ENCODE assay signal across 8 cellular contexts in the genomic region with DNA sequence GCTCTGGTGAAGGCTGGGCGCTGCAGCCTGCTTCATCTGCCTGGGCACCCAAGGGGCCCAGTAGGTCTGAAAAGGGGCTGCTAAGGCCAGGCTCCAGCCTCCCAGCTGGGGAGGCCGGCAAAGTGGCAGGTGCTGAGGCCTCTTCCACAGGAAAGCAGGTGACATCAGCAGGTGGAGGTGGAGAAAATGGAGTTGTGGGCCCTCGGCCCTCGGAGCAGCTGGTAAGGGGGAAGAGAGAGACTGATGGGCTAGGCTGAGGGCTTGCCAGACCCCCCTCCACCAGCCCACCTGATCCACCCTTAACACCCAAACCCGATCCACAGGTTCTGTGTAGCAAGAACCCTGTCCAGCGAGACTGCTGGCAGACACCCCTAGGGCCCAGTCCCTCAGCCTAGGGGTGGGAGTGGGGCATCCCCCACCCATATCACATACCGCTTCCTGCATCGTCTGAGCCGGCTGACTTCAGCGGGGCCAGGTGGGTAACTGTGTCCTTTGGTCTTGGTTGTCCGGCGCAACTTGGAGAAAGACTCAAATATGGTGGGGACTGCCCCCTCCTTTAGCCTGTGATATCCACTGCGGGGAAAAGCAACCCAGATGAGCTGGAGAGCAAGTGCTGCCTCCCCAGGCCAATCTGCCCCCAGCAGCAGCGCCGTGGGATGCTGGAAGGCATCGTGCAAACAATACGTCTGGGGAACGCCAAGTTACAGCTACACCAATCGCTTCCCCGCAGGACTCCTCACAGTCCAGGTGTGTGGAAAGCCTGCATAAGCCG. TPM values are rescaled to one million over a fixed set of nuclear protein-coding genes. Genes with fewer than 3 reads are reported as not detected.
DNase-seq lines count a peak whose midpoint lies in the region; ATAC-seq and TF ChIP-seq lines count a peak whose summit lies in the region.

No MANE protein-coding gene starts in this region.

- H3K4me3 ChIP-seq in esophagus (ENCODE audit: low read depth in 1 of 2, low read length in 2 of 2) (peak overlapping the region; percentile 74 to 80), retinal pigment epithelial cell (ENCODE audit: low read length) (peak overlapping the region; percentile 79)

- no peak for DNase-seq in retinal pigment epithelial cell (ENCODE audit: low read depth)
- DNase-seq in ACHN = no peak
- DNase-seq in putamen (ENCODE audit: low spot score) = no peak

- H3K27me3 ChIP-seq in esophagus (ENCODE audit: control insufficient read depth in 1 of 2, insufficient read depth in 2 of 2, low read length in 2 of 2) = no peaks in the 10 kb centered on the region

- H3K36me3 ChIP-seq in esophagus (ENCODE audit: control insufficient read depth in 2 of 2, insufficient read depth in 2 of 2, low read length in 1 of 2) = peaks cover 0 to 23% of the 10 kb centered on the region in 2 donors

- no peak for TF ChIP-seq CTCF in retinal pigment epithelial cell (conservative IDR thresholded peaks at IDR 0.05; ENCODE audit: low read depth, low read length)

- TF ChIP-seq POLR2A in GM19099 (IDR thresholded peaks at IDR 0.05; ENCODE audit: extremely low read depth, insufficient read length, low read depth) = peak; percentile 23
- TF ChIP-seq POLR2A in Raji (IDR thresholded peaks at IDR 0.05; ENCODE audit: insufficient read depth, low read depth, low read length) = peak; percentile 29; the same call in 1 of the 2 replicates

- peak overlapping the region; percentile 100 for H3K27ac ChIP-seq in esophagus (ENCODE audit: low read depth in 2 of 2, low read length in 1 of 2)

- in situ Hi-C loops in ACHN (cut with HindIII; ENCODE audit: low pct_ligation_motif_present, low pct_unique_long_range_greater_than_20kb, low sequenced_read_pairs) = no loop called here

- ATAC-seq in HG03108 (IDR thresholded peaks at IDR 0.05; ENCODE audit: unreplicated experiment) = no peak
- ATAC-seq in HG02885 (IDR thresholded peaks at IDR 0.05; ENCODE audit: poor library complexity, unreplicated experiment) = no peak

- peaks cover 6 to 20% of the 10 kb centered on the region in 2 donors for H3K4me1 ChIP-seq in esophagus (ENCODE audit: control insufficient read depth in 2 of 2, insufficient read depth in 2 of 2, low read length in 1 of 2)

- 40 to 45% methylated on average over 20 to 21 of the region's 21 CpGs for WGBS in esophagus, 2 donors

- no peaks in the 10 kb centered on the region for H3K9me3 ChIP-seq in esophagus (ENCODE audit: control insufficient read depth in 2 of 2, insufficient read depth in 1 of 2, low read depth in 1 of 2, low read length in 1 of 2)

RNA-seq across cellular contexts. Expression of gene THAP7, which starts 1.5 kb away (rescaled TPM):
- polyA plus RNA-seq in esophagus = 10 to 100 TPM; 21.0 to 28.2 TPM

RNA-seq across cellular contexts. Expression of gene P2RX6, which starts 14.6 kb away (rescaled TPM):
- polyA plus RNA-seq in esophagus = under 1 TPM; 0.16 to 0.29 TPM

RNA-seq across cellular contexts. Expression of gene LZTR1, which starts 18.3 kb away (rescaled TPM):
- polyA plus RNA-seq in esophagus = 10 to 100 TPM; 21.1 to 39.0 TPM

RNA-seq across cellular contexts. Expression of gene SLC7A4, which starts 32.0 kb away (rescaled TPM):
- polyA plus RNA-seq in esophagus = 1 to 10 TPM; 4.0 to 4.5 TPM

RNA-seq across cellular contexts. Expression of gene AIFM3, which starts 33.3 kb away (rescaled TPM):
- 1 to 10 TPM; 1.1 to 1.7 TPM for polyA plus RNA-seq in esophagus
